In genomic region chr11:120340529-120340928, GRCh38 we compare ENCODE assay signal across 15 cellular contexts. TPM values are rescaled to one million over a fixed set of nuclear protein-coding genes. Genes with fewer than 3 reads are reported as not detected.
DNase-seq lines count a peak whose midpoint lies in the region; TF ChIP-seq lines count a peak whose summit lies in the region.
"Had no signal": no experiment of that assay in that cellular context is flagged by ENCODE, and none has a peak within 500 bp of the region (broad histone marks: within the 10 kb centered on the region; RNA-seq: fewer than 3 reads in every experiment).

No MANE protein-coding gene starts in this region.

- H3K9ac ChIP-seq in adipocyte (ENCODE audit: low read length) (peak overlapping the region; percentile 98), fibroblast of lung (ENCODE audit: insufficient read depth, low read length) (no peak overlapping the region), parathyroid adenoma (no peak overlapping the region), H9 (ENCODE audit: extremely low read depth, insufficient read length, low read length) (no peak overlapping the region)

- no peak overlapping the region for H3K4ac ChIP-seq in H9 (ENCODE audit: low read depth, low read length)

- H2BK20ac ChIP-seq in H9 (ENCODE audit: low read depth, low read length, poor library complexity, severe bottlenecking) = no peak overlapping the region

- H3K79me1 ChIP-seq in H9 (ENCODE audit: insufficient read depth, low read depth, low read length, poor library complexity, severe bottlenecking) = peaks cover 3% of the 10 kb centered on the region

- no peak overlapping the region for H2AK5ac ChIP-seq in H9 (ENCODE audit: insufficient read length, low read length)

- H3K36me3 ChIP-seq in adipocyte (ENCODE audit: control insufficient read depth, insufficient read depth, low read length, severe bottlenecking) (no peaks in the 10 kb centered on the region), fibroblast of lung (ENCODE audit: control insufficient read depth, insufficient read depth, low read length) (no peaks in the 10 kb centered on the region), parathyroid adenoma (ENCODE audit: control insufficient read depth, insufficient read depth, low read length) (no peaks in the 10 kb centered on the region)

- H3K4me1 ChIP-seq in adipocyte (ENCODE audit: control insufficient read depth, insufficient read depth, low read length) = peaks cover 43% of the 10 kb centered on the region
- H3K4me1 ChIP-seq in fibroblast of lung (ENCODE audit: control insufficient read depth, extremely low read depth, insufficient read depth, low read length) = peaks cover 7% of the 10 kb centered on the region
- H3K4me1 ChIP-seq in parathyroid adenoma = peaks cover 13% of the 10 kb centered on the region
- peaks cover 6% of the 10 kb centered on the region; the same call in 1 of the 2 replicates for H3K4me1 ChIP-seq in H9 (ENCODE audit: insufficient read depth, low read length)

- H2BK15ac ChIP-seq in H9 (ENCODE audit: low read depth, low read length) = no peak overlapping the region

- H2BK12ac ChIP-seq in H9 (ENCODE audit: insufficient read length, low read depth, low read length) = no peak overlapping the region

- no peak overlapping the region for H3K56ac ChIP-seq in H9 (ENCODE audit: insufficient read length, low read depth, low read length)

- no peak overlapping the region for H2BK120ac ChIP-seq in H9 (ENCODE audit: low read depth, low read length, poor library complexity, severe bottlenecking)

- H3K27ac ChIP-seq in fibroblast of lung (ENCODE audit: insufficient read depth, low read length) = no peak overlapping the region
- H3K27ac ChIP-seq in parathyroid adenoma = no peak overlapping the region
- no peak overlapping the region for H3K27ac ChIP-seq in H9 (ENCODE audit: insufficient read length, low read depth, low read length)
- H3K27ac ChIP-seq: C4-2B had no signal

- DNase-seq in HCEC 1CT (peak; percentile 29), adipocyte (ENCODE audit: low read depth) (peak; percentile 44), fibroblast of lung (ENCODE audit: low read depth in 2 of 2) (peak in 1 of 2 donors; percentile 45), type B pancreatic cell (ENCODE audit: extremely low spot score, unreplicated experiment) (no peak), OCI-M1 (lab: John Stamatoyannopoulos, UW) (no peak), H9 (no peak)
- DNase-seq in activated CD4-positive, alpha-beta T cell treated with anti-CD3 and anti-CD28 coated beads for 48 hours = no peak
- DNase-seq: EL; NCI-H1694; occipital lobe; stimulated activated CD4-positive, alpha-beta T cell treated with anti-CD3 and anti-CD28 coated beads, Interleukin-2, amount 100 ng/mL, for 48 hours; stimulated activated naive CD4-positive, alpha-beta T cell had no signal

- H3K4me3 ChIP-seq in adipocyte (ENCODE audit: low read length) (peak overlapping the region; percentile 99), fibroblast of lung (replicated peaks in 1 of 4; ENCODE audit: control extremely low read depth in 1 of 4, insufficient read depth in 1 of 4, low read depth in 3 of 4, low read length in 4 of 4) (peak overlapping the region; percentile 79 to 99 (median 96)), parathyroid adenoma (ENCODE audit: low read depth, low read length) (no peak overlapping the region)

- no peaks in the 10 kb centered on the region for H3K9me3 ChIP-seq in adipocyte (ENCODE audit: control insufficient read depth, low read length)
- H3K9me3 ChIP-seq in fibroblast of lung (ENCODE audit: control insufficient read depth, insufficient read depth, low read depth, low read length) = no peaks in the 10 kb centered on the region
- H3K9me3 ChIP-seq in parathyroid adenoma (ENCODE audit: control insufficient read depth, low read length) = no peaks in the 10 kb centered on the region
- H3K9me3 ChIP-seq in H9 (ENCODE audit: control insufficient read depth, low read depth, low read length) = no peaks in the 10 kb centered on the region

- H3K4me3 Mint-ChIP-seq in type B pancreatic cell (no peak overlapping the region), H9 (no peak overlapping the region)

- H2AFZ ChIP-seq in fibroblast of lung (ENCODE audit: low read length) = no peak overlapping the region
- no peak overlapping the region for H2AFZ ChIP-seq in parathyroid adenoma
- H2AFZ ChIP-seq in H9 (ENCODE audit: low read length) = no peak overlapping the region

- H3K79me2 ChIP-seq in fibroblast of lung (ENCODE audit: control insufficient read depth, insufficient read depth, low read length) = peaks cover 88% of the 10 kb centered on the region
- H3K79me2 ChIP-seq in parathyroid adenoma = peaks cover 27% of the 10 kb centered on the region
- H3K79me2 ChIP-seq in H9 (ENCODE audit: insufficient read depth, low read length) = peaks cover 10% of the 10 kb centered on the region

- peak overlapping the region; percentile 99 for H3K4me2 ChIP-seq in fibroblast of lung (ENCODE audit: extremely low read depth, insufficient read depth, low read length)
- peak overlapping the region; percentile 49 for H3K4me2 ChIP-seq in parathyroid adenoma (ENCODE audit: low read length)
- H3K4me2 ChIP-seq in H9 (ENCODE audit: insufficient read depth, insufficient read length, low read length) = no peak overlapping the region

- peaks cover 14% of the 10 kb centered on the region for H3K23me2 ChIP-seq in H9 (ENCODE audit: insufficient read length, low read depth, low read length, poor library complexity, severe bottlenecking)

- no CpG with 5 or more reads among the region's 2 CpGs for WGBS in H9 (ENCODE audit: extremely low coverage, insufficient read length, low lambda C conversion rate)

- H3K9me3 Mint-ChIP-seq in type B pancreatic cell = no peaks in the 10 kb centered on the region
- no peaks in the 10 kb centered on the region for H3K9me3 Mint-ChIP-seq in H9

- H3K27me3 Mint-ChIP-seq in type B pancreatic cell (no peaks in the 10 kb centered on the region), H9 (ENCODE audit: low read depth) (no peaks in the 10 kb centered on the region)

- H3T11ph ChIP-seq in H9 (ENCODE audit: low read length) = no peak overlapping the region

- H3K4me1 Mint-ChIP-seq in type B pancreatic cell (ENCODE audit: unreplicated experiment) = peaks cover 42% of the 10 kb centered on the region
- peaks cover 33 to 41% of the 10 kb centered on the region in 2 experiments for H3K4me1 Mint-ChIP-seq in H9

- H4K8ac ChIP-seq in H9 (replicated peaks; ENCODE audit: insufficient read length, low read depth, low read length) = no peak overlapping the region

- H3K36me3 Mint-ChIP-seq in type B pancreatic cell = no peaks in the 10 kb centered on the region
- no peaks in the 10 kb centered on the region for H3K36me3 Mint-ChIP-seq in H9 (ENCODE audit: insufficient read depth in 1 of 3, low read depth in 3 of 3)
- H3K36me3 Mint-ChIP-seq: IgD-negative memory B cell had no signal

- H3K18ac ChIP-seq in H9 (ENCODE audit: insufficient read length, low read depth, low read length) = no peak overlapping the region

- H4K5ac ChIP-seq in H9 (ENCODE audit: insufficient read length, low read depth, low read length) = no peak overlapping the region

- H3K14ac ChIP-seq in H9 (ENCODE audit: insufficient read depth, low read length) = no peak overlapping the region

- no peak overlapping the region for H3K27ac Mint-ChIP-seq in type B pancreatic cell
- H3K27ac Mint-ChIP-seq in H9 = no peak overlapping the region
- H3K27ac Mint-ChIP-seq: IgD-negative memory B cell had no signal

- no peak overlapping the region for H2BK5ac ChIP-seq in H9 (ENCODE audit: insufficient read length, low read length)

- H3K27me3 ChIP-seq in adipocyte (replicated peaks; ENCODE audit: control insufficient read depth, insufficient read depth, low read length) = no peaks in the 10 kb centered on the region
- no peaks in the 10 kb centered on the region for H3K27me3 ChIP-seq in fibroblast of lung (ENCODE audit: control insufficient read depth, insufficient read depth, low read length)
- no peaks in the 10 kb centered on the region for H3K27me3 ChIP-seq in parathyroid adenoma (ENCODE audit: control insufficient read depth, insufficient read depth, low read length)
- H3K27me3 ChIP-seq in H9 (ENCODE audit: insufficient read depth, low read length) = no peaks in the 10 kb centered on the region

- H4K20me1 ChIP-seq in fibroblast of lung (ENCODE audit: control insufficient read depth, extremely low read depth, insufficient read depth, low read length) (peaks cover 8% of the 10 kb centered on the region), H9 (ENCODE audit: control insufficient read depth, insufficient read depth, insufficient read length) (no peaks in the 10 kb centered on the region)

- TF ChIP-seq CTCF in fibroblast of lung (conservative IDR thresholded peaks at IDR 0.05 in 1 of 2, IDR thresholded peaks at IDR 0.05 in 1 of 2; ENCODE audit: low read depth in 1 of 2, low read length in 2 of 2) (no peak), parathyroid adenoma (IDR thresholded peaks at IDR 0.05) (no peak), type B pancreatic cell (conservative IDR thresholded peaks at IDR 0.05) (no peak), H9 (conservative IDR thresholded peaks at IDR 0.05) (no peak)

- no peak overlapping the region for H4K91ac ChIP-seq in H9 (ENCODE audit: insufficient read length, low read depth, low read length)

- no peak overlapping the region for H3K23ac ChIP-seq in H9 (ENCODE audit: insufficient read length, low read depth, low read length)

RNA-seq across cellular contexts. Expression of gene ARHGEF12, which starts 4.3 kb away (rescaled TPM):
- total RNA-seq in fibroblast of lung = 107 and 141 TPM in 2 replicates
- 52.7 and 63.1 TPM in 2 replicates for polyA plus RNA-seq in fibroblast of lung
- polyA plus RNA-seq in fibroblast of lung (2012) = 46.9 and 58.5 TPM in 2 replicates
- 46.8 and 57.9 TPM in 2 replicates for polyA minus RNA-seq in fibroblast of lung (ENCODE audit: low replicate concordance)
- total RNA-seq in type B pancreatic cell (ENCODE audit: low replicate concordance) = 73.8 and 85.7 TPM in 2 replicates
- 27.0 TPM in 2 replicates for total RNA-seq in H9 (2021)

RNA-seq across cellular contexts. Expression of gene TLCD5, which starts 15.4 kb away (rescaled TPM):
- total RNA-seq in fibroblast of lung = 9.8 and 13.2 TPM in 2 replicates
- polyA plus RNA-seq in fibroblast of lung = 12.1 and 17.0 TPM in 2 replicates
- 9.3 and 12.0 TPM in 2 replicates for polyA plus RNA-seq in fibroblast of lung (2012)
- polyA minus RNA-seq in fibroblast of lung (ENCODE audit: low replicate concordance) = 5.3 and 8.6 TPM in 2 replicates
- total RNA-seq in type B pancreatic cell (ENCODE audit: low replicate concordance) = 3.3 and 11.6 TPM in 2 replicates
- 6.8 and 7.1 TPM in 2 replicates for total RNA-seq in H9 (2021)
- polyA plus RNA-seq: IgD-negative memory B cell had no signal

Comparison
In these comparisons a context has a peak if more than half of its experiments do, and no peak if none do; other contexts are left out.
1. DNase-seq: peak in HCEC 1CT (single experiment) and adipocyte (single experiment); none in type B pancreatic cell (single experiment), activated CD4-positive, alpha-beta T cell treated with anti-CD3 and anti-CD28 coated beads for 48 hours (single experiment), OCI-M1 (single experiment) and H9 (single experiment).